In the genomic region with DNA sequence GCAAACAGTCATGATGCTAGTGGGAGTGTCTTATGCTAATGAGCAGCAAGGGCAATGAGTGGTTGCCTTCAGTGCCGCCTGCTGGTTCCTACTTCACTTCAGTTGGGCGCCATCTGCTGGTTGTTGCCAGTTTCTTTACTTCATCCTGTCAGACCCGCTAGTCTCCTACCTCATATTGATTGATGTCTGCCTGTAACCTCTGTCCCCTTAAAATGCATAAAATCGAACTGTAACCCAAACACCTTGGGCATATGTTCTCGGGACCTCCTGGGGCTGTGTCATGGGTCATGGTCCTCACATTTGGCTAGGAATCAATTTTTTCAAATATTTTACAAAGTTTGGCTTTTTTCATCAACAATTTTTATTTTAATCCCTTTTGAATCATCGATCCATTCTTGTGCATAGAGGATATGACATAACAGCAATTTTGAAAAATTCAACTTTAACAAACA, we compare ENCODE assay signal across 8 cellular contexts.
A peak's percentile ranks its signal among the peaks of the same experiment; 100 is the strongest.
DNase-seq lines count a peak whose midpoint lies in the region; ATAC-seq, FAIRE-seq and TF ChIP-seq lines count a peak whose summit lies in the region.

No MANE protein-coding gene starts in this region.

- H3K36me3 Mint-ChIP-seq in T-helper 17 cell (ENCODE audit: low read depth) (no peaks in the 10 kb centered on the region), astrocyte (ENCODE audit: low read depth, unreplicated experiment) (no peaks in the 10 kb centered on the region)

- H3K4me3 Mint-ChIP-seq in T-helper 17 cell (no peak overlapping the region), astrocyte (ENCODE audit: unreplicated experiment) (no peak overlapping the region)

- H3K79me2 ChIP-seq in astrocyte (ENCODE audit: insufficient read depth, low read length) = no peaks in the 10 kb centered on the region

- H3K27ac ChIP-seq in astrocyte (ENCODE audit: low read depth, low read length) = no peak overlapping the region

- peak; percentile 52 for DNase-seq in NOMO-1 treated with DMSO at 0.1 percent for 48 hours (lab: John Stamatoyannopoulos, UW; ENCODE audit: unreplicated experiment)
- no peak for DNase-seq in NOMO-1 treated with dmso at 0.1 percent for 144 hours (lab: John Stamatoyannopoulos, UW; ENCODE audit: unreplicated experiment)
- DNase-seq in MV-4-11 (lab: John Stamatoyannopoulos, UW) = peak; percentile 91
- peak; percentile 66 to 81 (median 68) for DNase-seq in T-helper 17 cell
- peak; percentile 59 for DNase-seq in astrocyte (ENCODE audit: low read depth)
- DNase-seq in islet precursor cell = peak; percentile 87
- peak; percentile 93 for DNase-seq in stimulated activated CD4-positive, alpha-beta T cell treated with anti-CD3 and anti-CD28 coated beads, Interleukin-4, amount 100 ng/mL, for 24 hours

- no peak overlapping the region for H3K4me2 ChIP-seq in astrocyte (ENCODE audit: low read length)

- peak; percentile 45 for TF ChIP-seq CTCF in astrocyte (IDR thresholded peaks at IDR 0.05; ENCODE audit: insufficient read depth, low read depth, low read length)

- no peak overlapping the region for H3K9ac ChIP-seq in astrocyte (ENCODE audit: low read length)

- H3K4me1 Mint-ChIP-seq in T-helper 17 cell (peaks cover 3% of the 10 kb centered on the region), astrocyte (ENCODE audit: low read depth, unreplicated experiment) (peaks cover 3% of the 10 kb centered on the region)

- peaks cover 2% of the 10 kb centered on the region for H3K27me3 ChIP-seq in astrocyte (ENCODE audit: insufficient read depth, low read length)

- H3K9me3 ChIP-seq in T-helper 17 cell (ENCODE audit: control insufficient read depth, low read length, poor library complexity, severe bottlenecking) = no peaks in the 10 kb centered on the region
- no peaks in the 10 kb centered on the region for H3K9me3 ChIP-seq in astrocyte (ENCODE audit: insufficient read depth, low read depth, low read length)

- no peak overlapping the region for H2AFZ ChIP-seq in astrocyte (ENCODE audit: low read depth, low read length)

- H3K27ac Mint-ChIP-seq in T-helper 17 cell (no peak overlapping the region), astrocyte (ENCODE audit: unreplicated experiment) (no peak overlapping the region)

- peak; percentile 97 for ATAC-seq in HG02610 (IDR thresholded peaks at IDR 0.05; ENCODE audit: unreplicated experiment)
- peak; percentile 99 for ATAC-seq in T-helper 17 cell

- FAIRE-seq in astrocyte (lab: Jason Lieb, UNC) = no peak

- H3K4me1 ChIP-seq in astrocyte (ENCODE audit: insufficient read depth, low read length) = no peaks in the 10 kb centered on the region

- H3K27me3 Mint-ChIP-seq in T-helper 17 cell (peaks cover 67% of the 10 kb centered on the region), astrocyte (ENCODE audit: low read depth, unreplicated experiment) (no peaks in the 10 kb centered on the region)

- no peaks in the 10 kb centered on the region for H3K9me3 Mint-ChIP-seq in astrocyte (ENCODE audit: unreplicated experiment)

- H4K20me1 ChIP-seq in astrocyte (ENCODE audit: insufficient read depth, low read length) = no peaks in the 10 kb centered on the region

- no peak overlapping the region for H3K4me3 ChIP-seq in astrocyte (ENCODE audit: insufficient read depth, low read depth, low read length)

- H3K36me3 ChIP-seq in astrocyte (ENCODE audit: insufficient read depth, low read length) = no peaks in the 10 kb centered on the region
